ENCODE assay signal across 20 cellular contexts in genomic region chr3:127587876-127588275, GRCh38.
"Had no signal": no experiment of that assay in that cellular context is flagged by ENCODE, and none has a peak within 500 bp of the region (broad histone marks: within the 10 kb centered on the region; RNA-seq: fewer than 3 reads in every experiment).

No MANE protein-coding gene starts in this region.

- H3K27ac Mint-ChIP-seq: activated naive CD4-positive, alpha-beta T cell treated with anti-CD3 and anti-CD28 coated beads, Interleukin-2, amount 10 ng/mL, durations not matched to agents 7 days and 5 days; activated naive CD8-positive, alpha-beta T cell treated with anti-CD3 and anti-CD28 coated beads, Interleukin-2, amount 50 U/mL, for 24 hours; memory B cell; neural progenitor cell; stimulated activated effector memory CD8-positive, alpha-beta T cell treated with anti-CD3 and anti-CD28 coated beads, Interleukin-12 subunit alpha, Interleukin-12 subunit beta, amount 100 ng/mL, for 72 hours had no signal

- ATAC-seq: activated naive CD8-positive, alpha-beta T cell treated with anti-CD3 and anti-CD28 coated beads, Interleukin-2, amount 50 U/mL, for 24 hours; activated T-cell treated with anti-CD3 and anti-CD28 coated beads, Interleukin-2, amount 50 U/mL, for 4 hours; heart left ventricle; mucosa of descending colon; pancreas; sciatic nerve; stimulated activated effector memory CD8-positive, alpha-beta T cell treated with anti-CD3 and anti-CD28 coated beads, Interleukin-12 subunit alpha, Interleukin-12 subunit beta, amount 100 ng/mL, for 72 hours had no signal

- H3K27ac ChIP-seq: brain microvascular endothelial cell, colonic mucosa, heart left ventricle, neural progenitor cell, pancreas had no signal

- DNase-seq: activated CD4-positive, alpha-beta T cell treated with anti-CD3 and anti-CD28 coated beads, Interleukin-2, amount 10 ng/mL, durations not matched to agents 7 days and 5 days; activated CD4-positive, CD25-positive, alpha-beta regulatory T cell; activated CD8-positive, alpha-beta memory T cell treated with anti-CD3 and anti-CD28 coated beads, Interleukin-2, amount 50 U/mL, for 4 hours; activated effector memory CD4-positive, alpha-beta T cell treated with Interleukin-2 at 50 U/mL for 16 hours; activated naive CD4-positive, alpha-beta T cell treated with anti-CD3 and anti-CD28 coated beads, Interleukin-2, amount 10 ng/mL, durations not matched to agents 7 days and 5 days; activated naive CD8-positive, alpha-beta T cell treated with anti-CD3 and anti-CD28 coated beads, Interleukin-2, amount 50 U/mL, for 24 hours; activated T-cell treated with anti-CD3 and anti-CD28 coated beads, Interleukin-2, amount 50 U/mL, for 4 hours; aorta; brain microvascular endothelial cell; colonic mucosa; mucosa of descending colon; naive B cell; pancreas; stimulated activated CD4-positive, alpha-beta T cell treated with anti-CD3 and anti-CD28 coated beads, Interleukin-4, amount 100 ng/mL, for 24 hours had no signal

- H3K36me3 Mint-ChIP-seq: memory B cell, naive B cell, neural progenitor cell had no signal

- H3K9me3 Mint-ChIP-seq: activated CD4-positive, alpha-beta T cell treated with anti-CD3 and anti-CD28 coated beads, Interleukin-2, amount 10 ng/mL, durations not matched to agents 7 days and 5 days; activated naive CD4-positive, alpha-beta T cell treated with anti-CD3 and anti-CD28 coated beads, Interleukin-2, amount 10 ng/mL, durations not matched to agents 7 days and 5 days; activated naive CD8-positive, alpha-beta T cell treated with anti-CD3 and anti-CD28 coated beads, Interleukin-2, amount 50 U/mL, for 24 hours; activated T-cell treated with anti-CD3 and anti-CD28 coated beads, Interleukin-2, amount 50 U/mL, for 4 hours; central memory CD8-positive, alpha-beta T cell; memory B cell; naive B cell; neural progenitor cell; stimulated activated effector memory CD8-positive, alpha-beta T cell treated with anti-CD3 and anti-CD28 coated beads, Interleukin-12 subunit alpha, Interleukin-12 subunit beta, amount 100 ng/mL, for 72 hours had no signal

- H3K4me3 ChIP-seq: mucosa of descending colon, neural progenitor cell had no signal

- H3K4me3 Mint-ChIP-seq: memory B cell had no signal

- H3K36me3 ChIP-seq: brain microvascular endothelial cell, colonic mucosa, neural progenitor cell, pancreas had no signal

- H3K9me3 ChIP-seq: colonic mucosa, heart left ventricle, mucosa of descending colon, pancreas had no signal

- H3K27me3 ChIP-seq: brain microvascular endothelial cell, colonic mucosa, heart left ventricle, neural progenitor cell, pancreas had no signal

- H3K9ac ChIP-seq: neural progenitor cell had no signal

- H3K27me3 Mint-ChIP-seq: activated CD4-positive, alpha-beta T cell treated with anti-CD3 and anti-CD28 coated beads, Interleukin-2, amount 10 ng/mL, durations not matched to agents 7 days and 5 days; activated naive CD4-positive, alpha-beta T cell treated with anti-CD3 and anti-CD28 coated beads, Interleukin-2, amount 10 ng/mL, durations not matched to agents 7 days and 5 days; activated naive CD8-positive, alpha-beta T cell treated with anti-CD3 and anti-CD28 coated beads, Interleukin-2, amount 50 U/mL, for 24 hours; central memory CD8-positive, alpha-beta T cell; memory B cell; naive B cell had no signal
